1 cellular context compared by ENCODE assay signal in the genomic region with DNA sequence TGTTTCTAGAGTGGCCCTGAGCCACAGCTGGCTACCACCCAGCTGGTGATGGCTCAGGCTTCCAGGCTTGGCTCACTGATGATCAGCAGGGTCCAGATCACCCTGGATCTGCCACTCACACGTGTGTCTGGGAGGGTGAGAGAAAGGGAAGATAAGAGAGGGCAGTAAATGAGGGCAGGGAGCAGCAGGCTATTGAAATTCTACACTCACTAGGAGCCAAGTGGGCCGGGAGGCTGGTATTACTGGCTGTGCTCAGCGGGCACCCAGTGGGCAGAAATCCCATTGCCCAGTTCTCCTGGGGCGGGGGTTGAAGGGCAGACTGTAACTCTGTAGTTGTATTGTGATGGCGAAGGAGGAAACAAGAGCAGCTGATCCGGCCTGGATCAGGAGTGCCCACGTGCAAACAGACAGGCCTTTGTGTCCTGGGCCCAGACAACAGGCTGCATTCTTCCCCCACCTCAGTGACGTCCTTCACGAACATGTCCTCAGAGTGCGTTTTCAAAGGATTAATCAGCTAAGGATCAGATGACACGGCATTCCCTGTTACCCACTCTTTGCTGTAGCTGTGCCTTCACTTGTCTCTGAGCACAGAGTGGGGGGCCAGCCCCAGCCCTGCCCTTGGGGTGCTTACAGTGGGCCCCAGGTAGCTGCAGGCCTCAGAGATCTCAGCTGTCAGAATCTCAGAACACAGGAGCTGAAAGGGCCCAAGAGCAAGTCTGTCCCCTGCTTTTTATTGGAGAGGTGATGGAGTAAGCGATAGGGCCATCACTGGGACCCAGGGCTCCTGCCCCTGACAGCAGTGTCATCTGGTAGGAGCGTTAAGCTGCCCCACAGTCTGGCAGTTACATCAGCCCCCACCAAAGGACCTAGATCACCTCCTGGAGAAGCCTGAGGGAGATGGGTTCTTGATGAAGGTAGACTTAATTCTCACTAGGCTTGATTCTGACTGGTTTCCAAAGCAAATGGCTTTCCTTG.
TF ChIP-seq lines count a peak whose summit lies in the region.

No MANE protein-coding gene starts in this region.

TF ChIP-seq in HepG2, 621 proteins besides CTCF, POLR2A, EP300 and RAD21 (continued from another document and continues in another):
- no peak for TF ChIP-seq ZNF839 (CRISPR knock-in tag; IDR thresholded peaks at IDR 0.05; ENCODE audit: borderline replicate concordance)
- TF ChIP-seq SMAD9 (CRISPR knock-in tag; IDR thresholded peaks at IDR 0.05), result no peak
- peak; percentile 53; the same call in 1 of the 2 replicates for TF ChIP-seq ZNF609 (CRISPR knock-in tag; IDR thresholded peaks at IDR 0.05; ENCODE audit: borderline replicate concordance)
- no peak for TF ChIP-seq DPF2 (CRISPR knock-in tag; IDR thresholded peaks at IDR 0.05; ENCODE audit: borderline replicate concordance, low read depth)
- no peak for TF ChIP-seq HNRNPUL1 (IDR thresholded peaks at IDR 0.05; ENCODE audit: low read depth, low read length)
- TF ChIP-seq PTBP1 (IDR thresholded peaks at IDR 0.05; ENCODE audit: low read depth, low read length, poor library complexity, severe bottlenecking), result no peak
- TF ChIP-seq, protein P1, sequence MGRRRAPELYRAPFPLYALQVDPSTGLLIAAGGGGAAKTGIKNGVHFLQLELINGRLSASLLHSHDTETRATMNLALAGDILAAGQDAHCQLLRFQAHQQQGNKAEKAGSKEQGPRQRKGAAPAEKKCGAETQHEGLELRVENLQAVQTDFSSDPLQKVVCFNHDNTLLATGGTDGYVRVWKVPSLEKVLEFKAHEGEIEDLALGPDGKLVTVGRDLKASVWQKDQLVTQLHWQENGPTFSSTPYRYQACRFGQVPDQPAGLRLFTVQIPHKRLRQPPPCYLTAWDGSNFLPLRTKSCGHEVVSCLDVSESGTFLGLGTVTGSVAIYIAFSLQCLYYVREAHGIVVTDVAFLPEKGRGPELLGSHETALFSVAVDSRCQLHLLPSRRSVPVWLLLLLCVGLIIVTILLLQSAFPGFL (CRISPR knock-in tag; IDR thresholded peaks at IDR 0.05), result no peak
- no peak for TF ChIP-seq HDAC1 (CRISPR knock-in tag; IDR thresholded peaks at IDR 0.05)
- TF ChIP-seq FOSL2 (CRISPR knock-in tag; IDR thresholded peaks at IDR 0.05), result peak; percentile 79
- TF ChIP-seq NFRKB (IDR thresholded peaks at IDR 0.05), result no peak
- TF ChIP-seq FUBP1 (CRISPR knock-in tag; IDR thresholded peaks at IDR 0.05; ENCODE audit: borderline replicate concordance), result no peak
- TF ChIP-seq KLF6 (CRISPR knock-in tag; IDR thresholded peaks at IDR 0.05), result no peak
- no peak for TF ChIP-seq ZEB1 (IDR thresholded peaks at IDR 0.05; ENCODE audit: insufficient replicate concordance, low read depth)
- TF ChIP-seq ZNF883 (CRISPR knock-in tag; IDR thresholded peaks at IDR 0.05; ENCODE audit: not compliant biosample characterization), result no peak
- TF ChIP-seq NONO (IDR thresholded peaks at IDR 0.05), result no peak
- TF ChIP-seq NONO (CRISPR knock-in tag; conservative IDR thresholded peaks at IDR 0.05), result no peak
- TF ChIP-seq, protein P2, sequence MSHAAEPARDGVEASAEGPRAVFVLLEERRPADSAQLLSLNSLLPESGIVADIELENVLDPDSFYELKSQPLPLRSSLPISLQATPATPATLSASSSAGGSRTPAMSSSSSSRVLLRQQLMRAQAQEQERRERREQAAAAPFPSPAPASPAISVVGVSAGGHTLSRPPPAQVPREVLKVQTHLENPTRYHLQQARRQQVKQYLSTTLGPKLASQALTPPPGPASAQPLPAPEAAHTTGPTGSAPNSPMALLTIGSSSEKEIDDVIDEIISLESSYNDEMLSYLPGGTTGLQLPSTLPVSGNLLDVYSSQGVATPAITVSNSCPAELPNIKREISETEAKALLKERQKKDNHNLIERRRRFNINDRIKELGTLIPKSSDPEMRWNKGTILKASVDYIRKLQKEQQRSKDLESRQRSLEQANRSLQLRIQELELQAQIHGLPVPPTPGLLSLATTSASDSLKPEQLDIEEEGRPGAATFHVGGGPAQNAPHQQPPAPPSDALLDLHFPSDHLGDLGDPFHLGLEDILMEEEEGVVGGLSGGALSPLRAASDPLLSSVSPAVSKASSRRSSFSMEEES (CRISPR knock-in tag; IDR thresholded peaks at IDR 0.05), result peak; percentile 83
- TF ChIP-seq, protein P3, sequence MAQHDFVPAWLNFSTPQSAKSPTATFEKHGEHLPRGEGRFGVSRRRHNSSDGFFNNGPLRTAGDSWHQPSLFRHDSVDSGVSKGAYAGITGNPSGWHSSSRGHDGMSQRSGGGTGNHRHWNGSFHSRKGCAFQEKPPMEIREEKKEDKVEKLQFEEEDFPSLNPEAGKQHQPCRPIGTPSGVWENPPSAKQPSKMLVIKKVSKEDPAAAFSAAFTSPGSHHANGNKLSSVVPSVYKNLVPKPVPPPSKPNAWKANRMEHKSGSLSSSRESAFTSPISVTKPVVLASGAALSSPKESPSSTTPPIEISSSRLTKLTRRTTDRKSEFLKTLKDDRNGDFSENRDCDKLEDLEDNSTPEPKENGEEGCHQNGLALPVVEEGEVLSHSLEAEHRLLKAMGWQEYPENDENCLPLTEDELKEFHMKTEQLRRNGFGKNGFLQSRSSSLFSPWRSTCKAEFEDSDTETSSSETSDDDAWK (CRISPR knock-in tag; IDR thresholded peaks at IDR 0.05), result no peak
- TF ChIP-seq, protein P4, sequence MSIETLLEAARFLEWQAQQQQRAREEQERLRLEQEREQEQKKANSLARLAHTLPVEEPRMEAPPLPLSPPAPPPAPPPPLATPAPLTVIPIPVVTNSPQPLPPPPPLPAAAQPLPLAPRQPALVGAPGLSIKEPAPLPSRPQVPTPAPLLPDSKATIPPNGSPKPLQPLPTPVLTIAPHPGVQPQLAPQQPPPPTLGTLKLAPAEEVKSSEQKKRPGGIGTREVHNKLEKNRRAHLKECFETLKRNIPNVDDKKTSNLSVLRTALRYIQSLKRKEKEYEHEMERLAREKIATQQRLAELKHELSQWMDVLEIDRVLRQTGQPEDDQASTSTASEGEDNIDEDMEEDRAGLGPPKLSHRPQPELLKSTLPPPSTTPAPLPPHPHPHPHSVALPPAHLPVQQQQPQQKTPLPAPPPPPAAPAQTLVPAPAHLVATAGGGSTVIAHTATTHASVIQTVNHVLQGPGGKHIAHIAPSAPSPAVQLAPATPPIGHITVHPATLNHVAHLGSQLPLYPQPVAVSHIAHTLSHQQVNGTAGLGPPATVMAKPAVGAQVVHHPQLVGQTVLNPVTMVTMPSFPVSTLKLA (IDR thresholded peaks at IDR 0.05), result peak; percentile 48; the same call in 1 of the 2 replicates
- TF ChIP-seq, protein P5, sequence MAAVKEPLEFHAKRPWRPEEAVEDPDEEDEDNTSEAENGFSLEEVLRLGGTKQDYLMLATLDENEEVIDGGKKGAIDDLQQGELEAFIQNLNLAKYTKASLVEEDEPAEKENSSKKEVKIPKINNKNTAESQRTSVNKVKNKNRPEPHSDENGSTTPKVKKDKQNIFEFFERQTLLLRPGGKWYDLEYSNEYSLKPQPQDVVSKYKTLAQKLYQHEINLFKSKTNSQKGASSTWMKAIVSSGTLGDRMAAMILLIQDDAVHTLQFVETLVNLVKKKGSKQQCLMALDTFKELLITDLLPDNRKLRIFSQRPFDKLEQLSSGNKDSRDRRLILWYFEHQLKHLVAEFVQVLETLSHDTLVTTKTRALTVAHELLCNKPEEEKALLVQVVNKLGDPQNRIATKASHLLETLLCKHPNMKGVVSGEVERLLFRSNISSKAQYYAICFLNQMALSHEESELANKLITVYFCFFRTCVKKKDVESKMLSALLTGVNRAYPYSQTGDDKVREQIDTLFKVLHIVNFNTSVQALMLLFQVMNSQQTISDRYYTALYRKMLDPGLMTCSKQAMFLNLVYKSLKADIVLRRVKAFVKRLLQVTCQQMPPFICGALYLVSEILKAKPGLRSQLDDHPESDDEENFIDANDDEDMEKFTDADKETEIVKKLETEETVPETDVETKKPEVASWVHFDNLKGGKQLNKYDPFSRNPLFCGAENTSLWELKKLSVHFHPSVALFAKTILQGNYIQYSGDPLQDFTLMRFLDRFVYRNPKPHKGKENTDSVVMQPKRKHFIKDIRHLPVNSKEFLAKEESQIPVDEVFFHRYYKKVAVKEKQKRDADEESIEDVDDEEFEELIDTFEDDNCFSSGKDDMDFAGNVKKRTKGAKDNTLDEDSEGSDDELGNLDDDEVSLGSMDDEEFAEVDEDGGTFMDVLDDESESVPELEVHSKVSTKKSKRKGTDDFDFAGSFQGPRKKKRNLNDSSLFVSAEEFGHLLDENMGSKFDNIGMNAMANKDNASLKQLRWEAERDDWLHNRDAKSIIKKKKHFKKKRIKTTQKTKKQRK (IDR thresholded peaks at IDR 0.05; ENCODE audit: low read length), result no peak
- no peak for TF ChIP-seq ZNF12 (CRISPR knock-in tag; IDR thresholded peaks at IDR 0.05)
- no peak for TF ChIP-seq ETV6 (CRISPR knock-in tag; conservative IDR thresholded peaks at IDR 0.05)
- TF ChIP-seq ZFX (CRISPR knock-in tag; IDR thresholded peaks at IDR 0.05; ENCODE audit: low read depth), result peak; percentile 93
- TF ChIP-seq DR1 (CRISPR knock-in tag; IDR thresholded peaks at IDR 0.05), result no peak
- TF ChIP-seq ZSCAN20 (CRISPR knock-in tag; IDR thresholded peaks at IDR 0.05; ENCODE audit: borderline replicate concordance), result no peak
- TF ChIP-seq FLYWCH1 (CRISPR knock-in tag; IDR thresholded peaks at IDR 0.05), result no peak
- TF ChIP-seq GPN1 (CRISPR knock-in tag; IDR thresholded peaks at IDR 0.05; ENCODE audit: borderline replicate concordance), result no peak
- no peak; the same call in 1 of the 2 replicates for TF ChIP-seq AHR (CRISPR knock-in tag; IDR thresholded peaks at IDR 0.05)
- no peak for TF ChIP-seq ZNF800 (CRISPR knock-in tag; IDR thresholded peaks at IDR 0.05)
- no peak for TF ChIP-seq CCAR2 (optimal IDR thresholded peaks at IDR 0.05; ENCODE audit: low read depth, low read length)
